1 cellular context compared by ENCODE assay signal in the genomic region with DNA sequence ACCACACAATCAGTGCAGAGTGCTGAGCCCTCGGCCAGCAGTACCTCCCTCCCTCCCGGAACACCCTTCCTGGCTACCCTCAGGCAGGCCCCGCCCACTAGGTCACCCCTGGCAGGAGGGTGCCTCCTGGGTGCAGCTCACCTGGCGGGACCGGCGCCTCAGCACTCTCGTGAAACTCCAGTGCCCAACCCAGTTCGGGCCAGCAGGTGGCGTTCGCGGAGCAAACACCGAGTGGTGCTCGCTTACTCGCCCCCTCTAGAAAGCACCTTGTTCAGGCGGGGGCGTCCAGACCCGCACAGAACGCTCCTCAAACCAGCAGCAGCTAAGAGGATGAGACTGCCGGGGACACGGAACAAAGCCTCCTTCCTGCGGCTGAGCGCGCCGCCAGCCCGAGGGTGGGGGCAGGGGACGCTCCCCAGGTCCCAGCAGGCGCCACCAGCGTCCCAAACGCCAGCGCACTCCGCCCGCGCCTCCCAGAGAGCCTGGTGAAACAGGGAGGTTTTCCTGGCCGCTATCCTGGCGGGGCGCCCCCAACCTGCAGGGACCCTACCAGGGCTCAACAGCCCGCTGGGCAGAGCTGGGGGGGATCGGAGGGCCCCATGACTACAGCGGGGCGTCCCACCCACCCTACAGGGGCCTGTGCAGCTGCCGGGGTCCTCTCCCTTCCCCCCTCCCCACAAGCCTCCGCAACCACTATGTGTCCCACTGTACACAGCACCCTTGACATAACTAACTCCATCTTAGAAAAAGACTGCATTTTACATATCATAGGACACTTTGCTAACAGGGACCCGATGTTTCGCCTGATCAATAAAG.
A peak's percentile ranks its signal among the peaks of the same experiment; 100 is the strongest.
TF ChIP-seq lines count a peak whose summit lies in the region.

No MANE protein-coding gene starts in this region.

TF ChIP-seq in HepG2, 621 proteins besides CTCF, POLR2A, EP300 and RAD21 (continued from another document and continues in another):
- TF ChIP-seq, protein P1, sequence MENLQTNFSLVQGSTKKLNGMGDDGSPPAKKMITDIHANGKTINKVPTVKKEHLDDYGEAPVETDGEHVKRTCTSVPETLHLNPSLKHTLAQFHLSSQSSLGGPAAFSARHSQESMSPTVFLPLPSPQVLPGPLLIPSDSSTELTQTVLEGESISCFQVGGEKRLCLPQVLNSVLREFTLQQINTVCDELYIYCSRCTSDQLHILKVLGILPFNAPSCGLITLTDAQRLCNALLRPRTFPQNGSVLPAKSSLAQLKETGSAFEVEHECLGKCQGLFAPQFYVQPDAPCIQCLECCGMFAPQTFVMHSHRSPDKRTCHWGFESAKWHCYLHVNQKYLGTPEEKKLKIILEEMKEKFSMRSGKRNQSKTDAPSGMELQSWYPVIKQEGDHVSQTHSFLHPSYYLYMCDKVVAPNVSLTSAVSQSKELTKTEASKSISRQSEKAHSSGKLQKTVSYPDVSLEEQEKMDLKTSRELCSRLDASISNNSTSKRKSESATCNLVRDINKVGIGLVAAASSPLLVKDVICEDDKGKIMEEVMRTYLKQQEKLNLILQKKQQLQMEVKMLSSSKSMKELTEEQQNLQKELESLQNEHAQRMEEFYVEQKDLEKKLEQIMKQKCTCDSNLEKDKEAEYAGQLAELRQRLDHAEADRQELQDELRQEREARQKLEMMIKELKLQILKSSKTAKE (CRISPR knock-in tag; IDR thresholded peaks at IDR 0.05; ENCODE audit: borderline replicate concordance) = no peak
- TF ChIP-seq, protein P2, sequence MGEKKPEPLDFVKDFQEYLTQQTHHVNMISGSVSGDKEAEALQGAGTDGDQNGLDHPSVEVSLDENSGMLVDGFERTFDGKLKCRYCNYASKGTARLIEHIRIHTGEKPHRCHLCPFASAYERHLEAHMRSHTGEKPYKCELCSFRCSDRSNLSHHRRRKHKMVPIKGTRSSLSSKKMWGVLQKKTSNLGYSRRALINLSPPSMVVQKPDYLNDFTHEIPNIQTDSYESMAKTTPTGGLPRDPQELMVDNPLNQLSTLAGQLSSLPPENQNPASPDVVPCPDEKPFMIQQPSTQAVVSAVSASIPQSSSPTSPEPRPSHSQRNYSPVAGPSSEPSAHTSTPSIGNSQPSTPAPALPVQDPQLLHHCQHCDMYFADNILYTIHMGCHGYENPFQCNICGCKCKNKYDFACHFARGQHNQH (CRISPR knock-in tag; IDR thresholded peaks at IDR 0.05) = peak; percentile 47; the same call in 1 of the 2 replicates
- TF ChIP-seq ZNF34 (CRISPR knock-in tag; IDR thresholded peaks at IDR 0.05; ENCODE audit: borderline replicate concordance) (no peak), NFATC3 (CRISPR knock-in tag; IDR thresholded peaks at IDR 0.05) (no peak), ZFP82 (CRISPR knock-in tag; IDR thresholded peaks at IDR 0.05; ENCODE audit: borderline replicate concordance) (no peak), IKZF1 (IDR thresholded peaks at IDR 0.05) (no peak), ZNF773 (CRISPR knock-in tag; IDR thresholded peaks at IDR 0.05; ENCODE audit: borderline replicate concordance) (no peak), SYNCRIP (IDR thresholded peaks at IDR 0.05; ENCODE audit: insufficient read depth, low read depth, low read length) (no peak), ZNF431 (CRISPR knock-in tag; IDR thresholded peaks at IDR 0.05; ENCODE audit: borderline replicate concordance, low read depth) (no peak), ZBTB3 (CRISPR knock-in tag; IDR thresholded peaks at IDR 0.05; ENCODE audit: borderline replicate concordance, low read depth) (no peak), CENPX (CRISPR knock-in tag; IDR thresholded peaks at IDR 0.05) (no peak)
- TF ChIP-seq, protein P3, sequence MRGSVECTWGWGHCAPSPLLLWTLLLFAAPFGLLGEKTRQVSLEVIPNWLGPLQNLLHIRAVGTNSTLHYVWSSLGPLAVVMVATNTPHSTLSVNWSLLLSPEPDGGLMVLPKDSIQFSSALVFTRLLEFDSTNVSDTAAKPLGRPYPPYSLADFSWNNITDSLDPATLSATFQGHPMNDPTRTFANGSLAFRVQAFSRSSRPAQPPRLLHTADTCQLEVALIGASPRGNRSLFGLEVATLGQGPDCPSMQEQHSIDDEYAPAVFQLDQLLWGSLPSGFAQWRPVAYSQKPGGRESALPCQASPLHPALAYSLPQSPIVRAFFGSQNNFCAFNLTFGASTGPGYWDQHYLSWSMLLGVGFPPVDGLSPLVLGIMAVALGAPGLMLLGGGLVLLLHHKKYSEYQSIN (CRISPR knock-in tag; IDR thresholded peaks at IDR 0.05; ENCODE audit: borderline replicate concordance) = no peak
- TF ChIP-seq, protein P4, sequence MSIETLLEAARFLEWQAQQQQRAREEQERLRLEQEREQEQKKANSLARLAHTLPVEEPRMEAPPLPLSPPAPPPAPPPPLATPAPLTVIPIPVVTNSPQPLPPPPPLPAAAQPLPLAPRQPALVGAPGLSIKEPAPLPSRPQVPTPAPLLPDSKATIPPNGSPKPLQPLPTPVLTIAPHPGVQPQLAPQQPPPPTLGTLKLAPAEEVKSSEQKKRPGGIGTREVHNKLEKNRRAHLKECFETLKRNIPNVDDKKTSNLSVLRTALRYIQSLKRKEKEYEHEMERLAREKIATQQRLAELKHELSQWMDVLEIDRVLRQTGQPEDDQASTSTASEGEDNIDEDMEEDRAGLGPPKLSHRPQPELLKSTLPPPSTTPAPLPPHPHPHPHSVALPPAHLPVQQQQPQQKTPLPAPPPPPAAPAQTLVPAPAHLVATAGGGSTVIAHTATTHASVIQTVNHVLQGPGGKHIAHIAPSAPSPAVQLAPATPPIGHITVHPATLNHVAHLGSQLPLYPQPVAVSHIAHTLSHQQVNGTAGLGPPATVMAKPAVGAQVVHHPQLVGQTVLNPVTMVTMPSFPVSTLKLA (IDR thresholded peaks at IDR 0.05) = no peak
- TF ChIP-seq, protein P5, sequence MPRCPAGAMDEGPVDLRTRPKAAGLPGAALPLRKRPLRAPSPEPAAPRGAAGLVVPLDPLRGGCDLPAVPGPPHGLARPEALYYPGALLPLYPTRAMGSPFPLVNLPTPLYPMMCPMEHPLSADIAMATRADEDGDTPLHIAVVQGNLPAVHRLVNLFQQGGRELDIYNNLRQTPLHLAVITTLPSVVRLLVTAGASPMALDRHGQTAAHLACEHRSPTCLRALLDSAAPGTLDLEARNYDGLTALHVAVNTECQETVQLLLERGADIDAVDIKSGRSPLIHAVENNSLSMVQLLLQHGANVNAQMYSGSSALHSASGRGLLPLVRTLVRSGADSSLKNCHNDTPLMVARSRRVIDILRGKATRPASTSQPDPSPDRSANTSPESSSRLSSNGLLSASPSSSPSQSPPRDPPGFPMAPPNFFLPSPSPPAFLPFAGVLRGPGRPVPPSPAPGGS (CRISPR knock-in tag; IDR thresholded peaks at IDR 0.05) = no peak
- TF ChIP-seq, protein P6, sequence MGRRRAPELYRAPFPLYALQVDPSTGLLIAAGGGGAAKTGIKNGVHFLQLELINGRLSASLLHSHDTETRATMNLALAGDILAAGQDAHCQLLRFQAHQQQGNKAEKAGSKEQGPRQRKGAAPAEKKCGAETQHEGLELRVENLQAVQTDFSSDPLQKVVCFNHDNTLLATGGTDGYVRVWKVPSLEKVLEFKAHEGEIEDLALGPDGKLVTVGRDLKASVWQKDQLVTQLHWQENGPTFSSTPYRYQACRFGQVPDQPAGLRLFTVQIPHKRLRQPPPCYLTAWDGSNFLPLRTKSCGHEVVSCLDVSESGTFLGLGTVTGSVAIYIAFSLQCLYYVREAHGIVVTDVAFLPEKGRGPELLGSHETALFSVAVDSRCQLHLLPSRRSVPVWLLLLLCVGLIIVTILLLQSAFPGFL (CRISPR knock-in tag; IDR thresholded peaks at IDR 0.05) = no peak
- TF ChIP-seq, protein P7, sequence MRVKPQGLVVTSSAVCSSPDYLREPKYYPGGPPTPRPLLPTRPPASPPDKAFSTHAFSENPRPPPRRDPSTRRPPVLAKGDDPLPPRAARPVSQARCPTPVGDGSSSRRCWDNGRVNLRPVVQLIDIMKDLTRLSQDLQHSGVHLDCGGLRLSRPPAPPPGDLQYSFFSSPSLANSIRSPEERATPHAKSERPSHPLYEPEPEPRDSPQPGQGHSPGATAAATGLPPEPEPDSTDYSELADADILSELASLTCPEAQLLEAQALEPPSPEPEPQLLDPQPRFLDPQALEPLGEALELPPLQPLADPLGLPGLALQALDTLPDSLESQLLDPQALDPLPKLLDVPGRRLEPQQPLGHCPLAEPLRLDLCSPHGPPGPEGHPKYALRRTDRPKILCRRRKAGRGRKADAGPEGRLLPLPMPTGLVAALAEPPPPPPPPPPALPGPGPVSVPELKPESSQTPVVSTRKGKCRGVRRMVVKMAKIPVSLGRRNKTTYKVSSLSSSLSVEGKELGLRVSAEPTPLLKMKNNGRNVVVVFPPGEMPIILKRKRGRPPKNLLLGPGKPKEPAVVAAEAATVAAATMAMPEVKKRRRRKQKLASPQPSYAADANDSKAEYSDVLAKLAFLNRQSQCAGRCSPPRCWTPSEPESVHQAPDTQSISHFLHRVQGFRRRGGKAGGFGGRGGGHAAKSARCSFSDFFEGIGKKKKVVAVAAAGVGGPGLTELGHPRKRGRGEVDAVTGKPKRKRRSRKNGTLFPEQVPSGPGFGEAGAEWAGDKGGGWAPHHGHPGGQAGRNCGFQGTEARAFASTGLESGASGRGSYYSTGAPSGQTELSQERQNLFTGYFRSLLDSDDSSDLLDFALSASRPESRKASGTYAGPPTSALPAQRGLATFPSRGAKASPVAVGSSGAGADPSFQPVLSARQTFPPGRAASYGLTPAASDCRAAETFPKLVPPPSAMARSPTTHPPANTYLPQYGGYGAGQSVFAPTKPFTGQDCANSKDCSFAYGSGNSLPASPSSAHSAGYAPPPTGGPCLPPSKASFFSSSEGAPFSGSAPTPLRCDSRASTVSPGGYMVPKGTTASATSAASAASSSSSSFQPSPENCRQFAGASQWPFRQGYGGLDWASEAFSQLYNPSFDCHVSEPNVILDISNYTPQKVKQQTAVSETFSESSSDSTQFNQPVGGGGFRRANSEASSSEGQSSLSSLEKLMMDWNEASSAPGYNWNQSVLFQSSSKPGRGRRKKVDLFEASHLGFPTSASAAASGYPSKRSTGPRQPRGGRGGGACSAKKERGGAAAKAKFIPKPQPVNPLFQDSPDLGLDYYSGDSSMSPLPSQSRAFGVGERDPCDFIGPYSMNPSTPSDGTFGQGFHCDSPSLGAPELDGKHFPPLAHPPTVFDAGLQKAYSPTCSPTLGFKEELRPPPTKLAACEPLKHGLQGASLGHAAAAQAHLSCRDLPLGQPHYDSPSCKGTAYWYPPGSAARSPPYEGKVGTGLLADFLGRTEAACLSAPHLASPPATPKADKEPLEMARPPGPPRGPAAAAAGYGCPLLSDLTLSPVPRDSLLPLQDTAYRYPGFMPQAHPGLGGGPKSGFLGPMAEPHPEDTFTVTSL (CRISPR knock-in tag; IDR thresholded peaks at IDR 0.05; ENCODE audit: borderline replicate concordance) = no peak
- TF ChIP-seq, protein P8, sequence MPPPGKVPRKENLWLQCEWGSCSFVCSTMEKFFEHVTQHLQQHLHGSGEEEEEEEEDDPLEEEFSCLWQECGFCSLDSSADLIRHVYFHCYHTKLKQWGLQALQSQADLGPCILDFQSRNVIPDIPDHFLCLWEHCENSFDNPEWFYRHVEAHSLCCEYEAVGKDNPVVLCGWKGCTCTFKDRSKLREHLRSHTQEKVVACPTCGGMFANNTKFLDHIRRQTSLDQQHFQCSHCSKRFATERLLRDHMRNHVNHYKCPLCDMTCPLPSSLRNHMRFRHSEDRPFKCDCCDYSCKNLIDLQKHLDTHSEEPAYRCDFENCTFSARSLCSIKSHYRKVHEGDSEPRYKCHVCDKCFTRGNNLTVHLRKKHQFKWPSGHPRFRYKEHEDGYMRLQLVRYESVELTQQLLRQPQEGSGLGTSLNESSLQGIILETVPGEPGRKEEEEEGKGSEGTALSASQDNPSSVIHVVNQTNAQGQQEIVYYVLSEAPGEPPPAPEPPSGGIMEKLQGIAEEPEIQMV (CRISPR knock-in tag; IDR thresholded peaks at IDR 0.05; ENCODE audit: low read depth) = 0 out of 2 replicates have a peak, but pooled peaks have one; percentile 17
- TF ChIP-seq, protein P9, sequence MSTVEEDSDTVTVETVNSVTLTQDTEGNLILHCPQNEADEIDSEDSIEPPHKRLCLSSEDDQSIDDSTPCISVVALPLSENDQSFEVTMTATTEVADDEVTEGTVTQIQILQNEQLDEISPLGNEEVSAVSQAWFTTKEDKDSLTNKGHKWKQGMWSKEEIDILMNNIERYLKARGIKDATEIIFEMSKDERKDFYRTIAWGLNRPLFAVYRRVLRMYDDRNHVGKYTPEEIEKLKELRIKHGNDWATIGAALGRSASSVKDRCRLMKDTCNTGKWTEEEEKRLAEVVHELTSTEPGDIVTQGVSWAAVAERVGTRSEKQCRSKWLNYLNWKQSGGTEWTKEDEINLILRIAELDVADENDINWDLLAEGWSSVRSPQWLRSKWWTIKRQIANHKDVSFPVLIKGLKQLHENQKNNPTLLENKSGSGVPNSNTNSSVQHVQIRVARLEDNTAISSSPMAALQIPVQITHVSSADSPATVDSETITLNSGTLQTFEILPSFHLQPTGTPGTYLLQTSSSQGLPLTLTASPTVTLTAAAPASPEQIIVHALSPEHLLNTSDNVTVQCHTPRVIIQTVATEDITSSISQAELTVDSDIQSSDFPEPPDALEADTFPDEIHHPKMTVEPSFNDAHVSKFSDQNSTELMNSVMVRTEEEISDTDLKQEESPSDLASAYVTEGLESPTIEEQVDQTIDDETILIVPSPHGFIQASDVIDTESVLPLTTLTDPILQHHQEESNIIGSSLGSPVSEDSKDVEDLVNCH (CRISPR knock-in tag; IDR thresholded peaks at IDR 0.05) = no peak
